11 cellular contexts compared by ENCODE assay signal in genomic region chr12:125360540-125360939, GRCh38.
"Had no signal": no experiment of that assay in that cellular context is flagged by ENCODE, and none has a peak within 500 bp of the region (broad histone marks: within the 10 kb centered on the region; RNA-seq: fewer than 3 reads in every experiment).

No MANE protein-coding gene starts in this region.

- H3K4me1 ChIP-seq: HAP-1 had no signal

- DNase-seq: GM23248, GOT3, H7, H9, HCEC 1CT, HFFc6 had no signal

- H3K4me2 ChIP-seq: GM23338 had no signal

- FAIRE-seq: H1, H54 had no signal

- H3K9me3 ChIP-seq: HAP-1 had no signal

- H3K27ac ChIP-seq: GM23248 had no signal

- H2AFZ ChIP-seq: GM23248, GM23338 had no signal

- H3K4me3 ChIP-seq: GM23248, GM23338, HAP-1 had no signal

- ATAC-seq: GM23338, HCT116 had no signal

- H3K9ac ChIP-seq: GM23248 had no signal

- H3K36me3 ChIP-seq: HAP-1 had no signal
